1 cellular context compared by ENCODE assay signal in genomic region chr10:95517536-95518454, GRCh38.
A peak's percentile ranks its signal among the peaks of the same experiment; 100 is the strongest.
TF ChIP-seq lines count a peak whose summit lies in the region.

No MANE protein-coding gene starts in this region.

TF ChIP-seq in HepG2, 621 proteins besides CTCF, POLR2A, EP300 and RAD21 (continued from another document and continues in another):
- peak; percentile 53; the same call in 1 of the 2 replicates for TF ChIP-seq ARID5B (CRISPR knock-in tag; IDR thresholded peaks at IDR 0.05)
- peak; percentile 76; the same call in 1 of the 2 replicates for TF ChIP-seq ATF3 (CRISPR knock-in tag; IDR thresholded peaks at IDR 0.05)
- TF ChIP-seq JUNB (CRISPR knock-in tag; IDR thresholded peaks at IDR 0.05; ENCODE audit: borderline replicate concordance) = peak; percentile 82
- TF ChIP-seq ZNF451 (CRISPR knock-in tag; IDR thresholded peaks at IDR 0.05) = no peak
- TF ChIP-seq SRF (IDR thresholded peaks at IDR 0.05; ENCODE audit: low read depth, low read length) = no peak
- no peak for TF ChIP-seq ZNF276 (CRISPR knock-in tag; IDR thresholded peaks at IDR 0.05; ENCODE audit: low read depth)
- peak; percentile 83 for TF ChIP-seq TEAD3 (CRISPR knock-in tag; optimal IDR thresholded peaks at IDR 0.05; ENCODE audit: borderline replicate concordance)
- no peak for TF ChIP-seq MNT (IDR thresholded peaks at IDR 0.05)
- TF ChIP-seq SMARCE1 (IDR thresholded peaks at IDR 0.05; ENCODE audit: borderline replicate concordance) = no peak
- peak; percentile 17; the same call in 1 of the 2 replicates for TF ChIP-seq ETV5 (CRISPR knock-in tag; IDR thresholded peaks at IDR 0.05; ENCODE audit: borderline replicate concordance)
- TF ChIP-seq TFAP4 (IDR thresholded peaks at IDR 0.05; ENCODE audit: borderline replicate concordance, low read depth) = peak; percentile 97
- TF ChIP-seq THAP7 (CRISPR knock-in tag; IDR thresholded peaks at IDR 0.05) = no peak
- TF ChIP-seq FOXM1 (CRISPR knock-in tag; IDR thresholded peaks at IDR 0.05) = no peak
- peak; percentile 69 for TF ChIP-seq POGZ (CRISPR knock-in tag; IDR thresholded peaks at IDR 0.05)
- peak; percentile 49 for TF ChIP-seq SAP130 (CRISPR knock-in tag; IDR thresholded peaks at IDR 0.05; ENCODE audit: low read depth)
- peak; percentile 98 for TF ChIP-seq FOSL2 (CRISPR knock-in tag; IDR thresholded peaks at IDR 0.05)
- TF ChIP-seq ZNF30 (CRISPR knock-in tag; IDR thresholded peaks at IDR 0.05) = no peak
- no peak for TF ChIP-seq CBX1 (IDR thresholded peaks at IDR 0.05; ENCODE audit: low read depth)
- TF ChIP-seq ZBTB4 (CRISPR knock-in tag; IDR thresholded peaks at IDR 0.05; ENCODE audit: borderline replicate concordance) = no peak
- TF ChIP-seq ZNF318 (CRISPR knock-in tag; IDR thresholded peaks at IDR 0.05) = no peak
- TF ChIP-seq NFIC (IDR thresholded peaks at IDR 0.05; ENCODE audit: low read length) = no peak
- TF ChIP-seq ZBTB33 (CRISPR knock-in tag; IDR thresholded peaks at IDR 0.05) = peak; percentile 98
- no peak for TF ChIP-seq USF2 (IDR thresholded peaks at IDR 0.05; ENCODE audit: low read depth, low read length)
- TF ChIP-seq USF2 (CRISPR knock-in tag; IDR thresholded peaks at IDR 0.05; ENCODE audit: borderline replicate concordance) = no peak
- no peak for TF ChIP-seq MAX (IDR thresholded peaks at IDR 0.05)
- TF ChIP-seq FOXA3 (CRISPR knock-in tag; IDR thresholded peaks at IDR 0.05) = peak; percentile 30; the same call in 1 of the 2 replicates
